Comparison of ENCODE assay signal across 1 cellular context in genomic region chr13:36674337-36675212, GRCh38.
A peak's percentile ranks its signal among the peaks of the same experiment; 100 is the strongest.
TF ChIP-seq lines count a peak whose summit lies in the region.

No MANE protein-coding gene starts in this region.

TF ChIP-seq in HEK293, 187 proteins besides CTCF, POLR2A, EP300 and RAD21 (continued from another document):
- TF ChIP-seq ZNF623 (tag by site-specific recombination; IDR thresholded peaks at IDR 0.05) (no peak), ZNF335 (tag by site-specific recombination; conservative IDR thresholded peaks at IDR 0.05) (peak; percentile 73; the same call in 1 of the 2 replicates), GFI1B (tag by site-specific recombination; IDR thresholded peaks at IDR 0.05) (no peak), ZNF133 (tag by site-specific recombination; IDR thresholded peaks at IDR 0.05) (no peak), TCF7L2 (IDR thresholded peaks at IDR 0.05; ENCODE audit: borderline replicate concordance, low read depth, low read length) (no peak), ZSCAN30 (tag by site-specific recombination; IDR thresholded peaks at IDR 0.05) (no peak), EGR2 (tag by site-specific recombination; IDR thresholded peaks at IDR 0.05; ENCODE audit: low read depth) (no peak), PRDM1 (tag by site-specific recombination; IDR thresholded peaks at IDR 0.05) (no peak; the same call in 1 of the 2 replicates), ZNF624 (tag by site-specific recombination; IDR thresholded peaks at IDR 0.05) (no peak), ZNF311 (tag by site-specific recombination; IDR thresholded peaks at IDR 0.05; ENCODE audit: borderline replicate concordance) (no peak), ZBTB1 (tag by site-specific recombination; IDR thresholded peaks at IDR 0.05) (no peak), ZNF146 (tag by site-specific recombination; IDR thresholded peaks at IDR 0.05) (no peak), ZEB2 (tag by site-specific recombination; IDR thresholded peaks at IDR 0.05) (no peak), ELK4 (IDR thresholded peaks at IDR 0.05; ENCODE audit: borderline replicate concordance, low read depth, low read length) (no peak), RBAK (tag by site-specific recombination; IDR thresholded peaks at IDR 0.05) (no peak), ZBTB17 (tag by site-specific recombination; IDR thresholded peaks at IDR 0.05) (peak; percentile 46; the same call in 1 of the 2 replicates), OVOL3 (tag by site-specific recombination; IDR thresholded peaks at IDR 0.05) (no peak), ZNF48 (tag by site-specific recombination; IDR thresholded peaks at IDR 0.05) (no peak), ZNF549 (tag by site-specific recombination; IDR thresholded peaks at IDR 0.05) (no peak), ZNF10 (tag by site-specific recombination; IDR thresholded peaks at IDR 0.05) (0 out of 2 replicates have a peak, but pooled peaks have one; percentile 30), PRDM10 (tag by site-specific recombination; IDR thresholded peaks at IDR 0.05) (peak; percentile 82), ZBTB21 (tag by site-specific recombination; IDR thresholded peaks at IDR 0.05) (no peak), YY1 (tag by site-specific recombination; IDR thresholded peaks at IDR 0.05) (no peak), ZNF585B (tag by site-specific recombination; IDR thresholded peaks at IDR 0.05) (no peak)
- TF ChIP-seq, protein P1, sequence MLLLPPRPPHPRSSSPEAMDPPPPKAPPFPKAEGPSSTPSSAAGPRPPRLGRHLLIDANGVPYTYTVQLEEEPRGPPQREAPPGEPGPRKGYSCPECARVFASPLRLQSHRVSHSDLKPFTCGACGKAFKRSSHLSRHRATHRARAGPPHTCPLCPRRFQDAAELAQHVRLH (tag by site-specific recombination; IDR thresholded peaks at IDR 0.05) = no peak
- TF ChIP-seq, protein P2, sequence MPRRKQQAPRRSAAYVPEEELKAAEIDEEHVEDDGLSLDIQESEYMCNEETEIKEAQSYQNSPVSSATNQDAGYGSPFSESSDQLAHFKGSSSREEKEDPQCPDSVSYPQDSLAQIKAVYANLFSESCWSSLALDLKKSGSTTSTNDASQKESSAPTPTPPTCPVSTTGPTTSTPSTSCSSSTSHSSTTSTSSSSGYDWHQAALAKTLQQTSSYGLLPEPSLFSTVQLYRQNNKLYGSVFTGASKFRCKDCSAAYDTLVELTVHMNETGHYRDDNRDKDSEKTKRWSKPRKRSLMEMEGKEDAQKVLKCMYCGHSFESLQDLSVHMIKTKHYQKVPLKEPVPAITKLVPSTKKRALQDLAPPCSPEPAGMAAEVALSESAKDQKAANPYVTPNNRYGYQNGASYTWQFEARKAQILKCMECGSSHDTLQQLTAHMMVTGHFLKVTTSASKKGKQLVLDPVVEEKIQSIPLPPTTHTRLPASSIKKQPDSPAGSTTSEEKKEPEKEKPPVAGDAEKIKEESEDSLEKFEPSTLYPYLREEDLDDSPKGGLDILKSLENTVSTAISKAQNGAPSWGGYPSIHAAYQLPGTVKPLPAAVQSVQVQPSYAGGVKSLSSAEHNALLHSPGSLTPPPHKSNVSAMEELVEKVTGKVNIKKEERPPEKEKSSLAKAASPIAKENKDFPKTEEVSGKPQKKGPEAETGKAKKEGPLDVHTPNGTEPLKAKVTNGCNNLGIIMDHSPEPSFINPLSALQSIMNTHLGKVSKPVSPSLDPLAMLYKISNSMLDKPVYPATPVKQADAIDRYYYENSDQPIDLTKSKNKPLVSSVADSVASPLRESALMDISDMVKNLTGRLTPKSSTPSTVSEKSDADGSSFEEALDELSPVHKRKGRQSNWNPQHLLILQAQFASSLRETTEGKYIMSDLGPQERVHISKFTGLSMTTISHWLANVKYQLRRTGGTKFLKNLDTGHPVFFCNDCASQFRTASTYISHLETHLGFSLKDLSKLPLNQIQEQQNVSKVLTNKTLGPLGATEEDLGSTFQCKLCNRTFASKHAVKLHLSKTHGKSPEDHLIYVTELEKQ (tag by site-specific recombination; IDR thresholded peaks at IDR 0.05; ENCODE audit: borderline replicate concordance) = no peak
